Comparison of ENCODE assay signal across 8 cellular contexts in genomic region chr11:10459029-10459970, GRCh38. TPM values are rescaled to one million over a fixed set of nuclear protein-coding genes. Genes with fewer than 3 reads are reported as not detected.
DNase-seq lines count a peak whose midpoint lies in the region; ATAC-seq and TF ChIP-seq lines count a peak whose summit lies in the region.

No MANE protein-coding gene starts in this region.

- no peak overlapping the region for H3K9ac ChIP-seq in PC-3 (ENCODE audit: low read length)

- in situ Hi-C loops in KBM-7 (cut with MboI; ENCODE audit: low pct_unique_long_range_greater_than_20kb, low sequenced_read_pairs), result no loop called here

- CTCF ChIA-PET in PC-3 (lab: Charles Lee), result no interaction called here

- H3K4me3 ChIP-seq in GM06990 (replicated peaks; ENCODE audit: low read depth, low read length) (peak overlapping the region; percentile 38), PC-3 (ENCODE audit: low read length) (no peak overlapping the region)

- POLR2A ChIA-PET in PC-3 (lab: Charles Lee; ENCODE audit: unreplicated experiment), result interaction anchor here (0.7 kb wide), 1 partner anchor 25 kb away, joined by 4 read pairs; no protein-coding TSS in a partner anchor

- peaks cover 9% of the 10 kb centered on the region for H3K9me3 Mint-ChIP-seq in glutamatergic neuron (ENCODE audit: unreplicated experiment)

- H3K79me2 ChIP-seq in PC-3 (ENCODE audit: low read length), result peaks cover 37% of the 10 kb centered on the region

- H3K27me3 ChIP-seq in GM06990 (replicated peaks; ENCODE audit: control insufficient read depth, insufficient read depth, low read length), result no peaks in the 10 kb centered on the region
- H3K27me3 ChIP-seq in PC-3 (ENCODE audit: low read length), result no peaks in the 10 kb centered on the region

- H2AFZ ChIP-seq in PC-3 (ENCODE audit: low read length), result no peak overlapping the region

- H3K4me1 Mint-ChIP-seq in glutamatergic neuron (ENCODE audit: low read depth, unreplicated experiment), result peaks cover 24% of the 10 kb centered on the region

- peaks cover 3% of the 10 kb centered on the region for H3F3A ChIP-seq in PC-3 (ENCODE audit: low read length, unreplicated experiment)

- H3K4me1 ChIP-seq in PC-3 (ENCODE audit: insufficient read depth, low read length), result peaks cover 30% of the 10 kb centered on the region

- H3K27me3 Mint-ChIP-seq in glutamatergic neuron (ENCODE audit: unreplicated experiment), result peaks cover 7% of the 10 kb centered on the region

- BruUV-seq in PC-3 (replicated peaks; lab: Mats Ljungman, UMichigan), result no TSS peak

- no peaks in the 10 kb centered on the region for H3K9me3 ChIP-seq in PC-3 (ENCODE audit: low read length)

- DNase-seq in GM06990 (ENCODE audit: extremely low read depth, insufficient read length) (peak; percentile 77), KBM-7 (peak; percentile 95), glutamatergic neuron (no peak), PC-3 (no peak), AG08395 (ENCODE audit: low spot score) (no peak)
- DNase-seq in activated CD4-positive, alpha-beta T cell treated with anti-CD3 and anti-CD28 coated beads, Interleukin-2, amount 50 U/mL, for 48 hours, result peak; percentile 54 to 68
- peak; percentile 38 to 48 for DNase-seq in stimulated activated CD8-positive, alpha-beta memory T cell treated with anti-CD3 and anti-CD28 coated beads, Interleukin-7, amount 100 ng/mL, for 4 hours (ENCODE audit: low read depth in 2 of 2)

- ATAC-seq in GM21423 (IDR thresholded peaks at IDR 0.05; ENCODE audit: unreplicated experiment), result peak; percentile 51
- no peak for ATAC-seq in PC-3

- H4K20me1 ChIP-seq in PC-3 (ENCODE audit: low read length), result peaks cover 8% of the 10 kb centered on the region; the same call in 1 of the 2 replicates

- intact Hi-C loops in PC-3 (cut with micrococcal nuclease), result no loop called here

- H3K4me2 ChIP-seq in PC-3 (ENCODE audit: low read length), result no peak overlapping the region

- no peaks in the 10 kb centered on the region for H3K36me3 Mint-ChIP-seq in glutamatergic neuron (ENCODE audit: unreplicated experiment)

- no peak for TF ChIP-seq CTCF in GM06990 (IDR thresholded peaks at IDR 0.05; ENCODE audit: insufficient read depth, low read length, poor library complexity, severe bottlenecking)
- TF ChIP-seq CTCF in glutamatergic neuron (IDR thresholded peaks at IDR 0.05; ENCODE audit: partially characterized antibody, unreplicated experiment), result no peak
- no peak for TF ChIP-seq CTCF in PC-3 (conservative IDR thresholded peaks at IDR 0.05; ENCODE audit: low read depth, low read length)

- H3K27ac ChIP-seq in PC-3 (ENCODE audit: low read length), result no peak overlapping the region

- H3K4me3 Mint-ChIP-seq in glutamatergic neuron (ENCODE audit: unreplicated experiment), result peak overlapping the region; percentile 25

- H3K27ac Mint-ChIP-seq in glutamatergic neuron (ENCODE audit: unreplicated experiment), result peak overlapping the region; percentile 44

- H3K9me2 ChIP-seq in PC-3 (replicated peaks; ENCODE audit: low read length), result no peaks in the 10 kb centered on the region

- H3K36me3 ChIP-seq in GM06990 (ENCODE audit: control insufficient read depth, insufficient read depth, low read length) (peaks cover 22% of the 10 kb centered on the region), PC-3 (ENCODE audit: low read depth, low read length) (peaks cover 23% of the 10 kb centered on the region)

RNA-seq across cellular contexts. Expression of gene AMPD3, which starts 4.2 kb away (rescaled TPM):
- total RNA-seq in glutamatergic neuron (ENCODE audit: unreplicated experiment), result 0.44 TPM
- 11.8 and 16.5 TPM in 2 replicates for total RNA-seq in PC-3 (2014; rRNA removed)

Comparison
In these comparisons a context has a peak if more than half of its experiments do, and no peak if none do; other contexts are left out.
1. DNase-seq: peak in GM06990 (single experiment), KBM-7 (single experiment), activated CD4-positive, alpha-beta T cell treated with anti-CD3 and anti-CD28 coated beads, Interleukin-2, amount 50 U/mL, for 48 hours (2 of 2) and stimulated activated CD8-positive, alpha-beta memory T cell treated with anti-CD3 and anti-CD28 coated beads, Interleukin-7, amount 100 ng/mL, for 4 hours (2 of 2); none in glutamatergic neuron (single experiment), PC-3 (single experiment) and AG08395 (single experiment).